9 cellular contexts compared by ENCODE assay signal in genomic region chr6:146944077-146944476, GRCh38.
"Had no signal": no experiment of that assay in that cellular context is flagged by ENCODE, and none has a peak within 500 bp of the region (broad histone marks: within the 10 kb centered on the region; RNA-seq: fewer than 3 reads in every experiment).

No MANE protein-coding gene starts in this region.

- H3K4me2 ChIP-seq: KMS-11 had no signal

- DNase-seq: GM23248, GOT3, H7, HFFc6, KBM-7 had no signal

- H3K4me3 ChIP-seq: GM23248, HAP-1 had no signal

- H3K9me3 ChIP-seq: HAP-1 had no signal

- FAIRE-seq: HTR-8/SVneo had no signal

- H2AFZ ChIP-seq: GM23248 had no signal

- H3K4me1 ChIP-seq: HAP-1 had no signal

- H3K9ac ChIP-seq: GM23248, KMS-11 had no signal

- H3K27ac ChIP-seq: GM23248, KMS-11 had no signal

- H3K36me3 ChIP-seq: HAP-1 had no signal

- ATAC-seq: HCT116 had no signal
